Comparison of ENCODE assay signal across 8 cellular contexts in genomic region chr11:31810779-31811647, GRCh38. TPM values are rescaled to one million over a fixed set of nuclear protein-coding genes. Genes with fewer than 3 reads are reported as not detected.
DNase-seq lines count a peak whose midpoint lies in the region; ATAC-seq, FAIRE-seq and TF ChIP-seq lines count a peak whose summit lies in the region.

Gene PAX6 (minus strand): TSS chr11:31811322. CDS start chr11:31806411, 4,911 bp downstream.

- no peaks in the 10 kb centered on the region for H3K9me1 ChIP-seq in K562 (ENCODE audit: control insufficient read depth, insufficient read depth, low read length)

- POLR2A ChIA-PET in K562 (lab: Yijun Ruan, JAX), result interaction anchor here (0.9 kb wide), 1 partner anchor 48 kb away, joined by 3 read pairs; no protein-coding TSS in a partner anchor

- FAIRE-seq in K562 (lab: Jason Lieb, UNC), result peak; percentile 82

- 1% methylated on average over 46 of the region's 49 CpGs for WGBS in K562 (ENCODE audit: insufficient coverage, low coverage, missing lambda C conversion rate)

- H3K79me2 ChIP-seq in K562 (ENCODE audit: control insufficient read depth, insufficient read depth, low read length), result no peaks in the 10 kb centered on the region

- H3K27me3 ChIP-seq in K562 (ENCODE audit: control insufficient read depth in 2 of 2, insufficient read depth in 2 of 2, low read length in 2 of 2) (peaks cover 13 to 56% of the 10 kb centered on the region in 2 experiments; a peak in 4 of 5 replicates), iPS-20b (ENCODE audit: insufficient read depth, low read length) (peaks cover 100% of the 10 kb centered on the region)

- TSS peak; percentile 55 for BruUV-seq in K562 (replicated peaks; lab: Mats Ljungman, UMichigan)

- DNase-seq in ELR (ENCODE audit: low read depth) (peak; percentile 41), HT1080 (ENCODE audit: low read depth) (peak; percentile 8), OCI-M1 (lab: John Stamatoyannopoulos, UW) (peak; percentile 94), K562 (ENCODE audit: extremely low read depth in 1 of 4, low spot score in 3 of 4) (peak; percentile 57 to 87 (median 74)), sciatic nerve (ENCODE audit: low spot score) (no peak), NCI-H510A (lab: John Stamatoyannopoulos, UW) (no peak)

- in situ Hi-C loops in K562 (cut with MboI), result no loop called here

- peak within 1 kb of the TSS; percentile 69 for H3K4me2 ChIP-seq in K562 (ENCODE audit: insufficient read depth, low read length)

- peak in 1 of 2 experiments; percentile 8; a peak in 2 of 4 replicates for TF ChIP-seq RAD21 in K562 (CRISPR knock-in tag; conservative IDR thresholded peaks at IDR 0.05 in 1 of 2, IDR thresholded peaks at IDR 0.05 in 1 of 2)

- peak within 1 kb of the TSS; percentile 57; the same call in 2 of the 3 replicates for H3K27ac ChIP-seq in K562 (ENCODE audit: extremely low read depth, low read depth, low read length)
- no peak within 1 kb of the TSS for H3K27ac ChIP-seq in iPS-20b (ENCODE audit: low read length)

- no peaks in the 10 kb centered on the region; the same call in 1 of the 2 replicates for H4K20me1 ChIP-seq in K562 (replicated peaks; ENCODE audit: control insufficient read depth, insufficient read depth, low read length)

- H3K4me3 ChIP-seq in K562 (peak within 1 kb of the TSS; percentile 43), iPS-20b (ENCODE audit: low read length) (peak within 1 kb of the TSS; percentile 63)

- no peak; a peak in 1 of 6 replicates for TF ChIP-seq CTCF in K562 (IDR thresholded peaks at IDR 0.05 in 2 of 3, conservative IDR thresholded peaks at IDR 0.05 in 1 of 3; ENCODE audit: insufficient read depth in 2 of 3, low read depth in 1 of 3, low read length in 3 of 3)

- intact Hi-C loops in K562 (cut with micrococcal nuclease), result loop anchor here (5.0 to 10.0 kb wide), 2 partner anchors 169 to 306 kb away; partner anchors contain the start of genes ELP4 and IMMP1L
- intact Hi-C loops in sciatic nerve (cut with DNase I), result no loop called here

- H3K9me3 ChIP-seq in K562 (replicated peaks; ENCODE audit: control insufficient read depth, insufficient read depth, low read depth, low read length) (no peaks in the 10 kb centered on the region), iPS-20b (ENCODE audit: insufficient read depth, low read depth, low read length) (no peaks in the 10 kb centered on the region; the same call in 1 of the 2 replicates)

- CTCF ChIA-PET in K562 (lab: Yijun Ruan, JAX; ENCODE audit: low intra/inter-chr PET ratio), result no interaction called here

- H3K9ac ChIP-seq in K562 (ENCODE audit: insufficient read depth in 1 of 2, low read depth in 2 of 2, low read length in 2 of 2), result peak within 1 kb of the TSS; percentile 46 to 87
- H3K9ac ChIP-seq in iPS-20b (ENCODE audit: low read depth, low read length), result no peak within 1 kb of the TSS

- peaks cover 4 to 46% of the 10 kb centered on the region in 2 experiments; a peak in 4 of 5 replicates for H3K4me1 ChIP-seq in K562 (replicated peaks in 1 of 2; ENCODE audit: control insufficient read depth in 2 of 2, insufficient read depth in 2 of 2, low read length in 2 of 2)
- peaks cover 20% of the 10 kb centered on the region; the same call in 1 of the 2 replicates for H3K4me1 ChIP-seq in iPS-20b (ENCODE audit: insufficient read depth, low read length)

- TF ChIP-seq POLR2A in K562 (conservative IDR thresholded peaks at IDR 0.05), result no peak

- peak within 1 kb of the TSS; percentile 71 for H2AFZ ChIP-seq in K562 (ENCODE audit: low read depth, low read length)

- no peak for TF ChIP-seq EP300 in K562 (IDR thresholded peaks at IDR 0.05; ENCODE audit: low read length)

- H3K36me3 ChIP-seq in K562 (ENCODE audit: control insufficient read depth, insufficient read depth, low read length) (no peaks in the 10 kb centered on the region), iPS-20b (ENCODE audit: insufficient read depth, low read depth, low read length) (no peaks in the 10 kb centered on the region)

- ATAC-seq in GM21515 (IDR thresholded peaks at IDR 0.05; ENCODE audit: unreplicated experiment), result peak; percentile 45
- peak; percentile 85 for ATAC-seq in K562
- peak; percentile 13 for ATAC-seq in sciatic nerve

TF ChIP-seq in K562, 482 proteins besides CTCF, POLR2A, EP300 and RAD21 (continues in another document):
- peak; percentile 71; the same call in 1 of the 2 replicates for TF ChIP-seq PHF8 (IDR thresholded peaks at IDR 0.05; ENCODE audit: borderline replicate concordance, low read length)
- TF ChIP-seq ELF1 (tag; IDR thresholded peaks at IDR 0.05), result peak; percentile 17; the same call in 1 of the 2 replicates
- TF ChIP-seq ETV6 (IDR thresholded peaks at IDR 0.05; ENCODE audit: borderline replicate concordance in 1 of 2, low read depth in 2 of 2, low read length in 1 of 2), result peak in 1 of 2 experiments; percentile 44; a peak in 1 of 4 replicates
- no peak for TF ChIP-seq ETV6 (CRISPR knock-in tag; IDR thresholded peaks at IDR 0.05; ENCODE audit: borderline replicate concordance)

RNA-seq across cellular contexts. Expression of gene PAX6, which starts in this region (rescaled TPM):
- total RNA-seq in HT1080 (2014; rRNA removed; shearing (Covaris generic)), result 0.35 and 2.0 TPM in 2 replicates
- polyA plus RNA-seq in HT1080 (2015; cell fraction: cytosol; rRNA removed), result 0.27 and 0.72 TPM in 2 replicates
- 1.9 and 3.0 TPM in 2 replicates for polyA plus RNA-seq in HT1080 (2015; cell fraction: nucleus; rRNA removed)
- total RNA-seq in K562 (2011; cell fraction: chromatin; rRNA removed; ENCODE audit: low replicate concordance), result 4.4 and 7.3 TPM in 2 replicates
- total RNA-seq in K562 (2011; cell fraction: nucleolus; rRNA removed), result 2.0 and 3.3 TPM in 2 replicates
- total RNA-seq in K562 (2011; cell fraction: nucleoplasm; rRNA removed), result 3.7 and 4.1 TPM in 2 replicates
- total RNA-seq in K562 (2014; rRNA removed), result 5.9 and 6.3 TPM in 2 replicates
- total RNA-seq in K562 (2014; rRNA removed; fragmentation: Illumina TruSeq; extraction: Trizol), result 5.3 and 7.1 TPM in 2 replicates
- 4.6 and 4.7 TPM in 2 replicates for total RNA-seq in K562 (2015; rRNA removed; fragmentation: Illumina TruSeq; extraction: Trizol)
- total RNA-seq in K562 (2021), result 5.7 and 5.9 TPM in 2 replicates
- 2.5 and 6.8 TPM in 2 replicates for polyA plus RNA-seq in K562 (2011; rRNA removed)
- polyA plus RNA-seq in K562 (2011; cell fraction: cytosol; rRNA removed), result 3.1 and 8.7 TPM in 2 replicates
- polyA plus RNA-seq in K562 (2011; cell fraction: nucleus; rRNA removed), result 9.3 and 26.6 TPM in 2 replicates
- polyA plus RNA-seq in K562 (2012), result 4.8 and 22.9 TPM in 2 replicates
- polyA plus RNA-seq in K562 (2014; fragmentation: Illumina TruSeq; extraction: Trizol), result 10.9 and 12.3 TPM in 2 replicates
- 1 to 10 TPM; 1.5 to 2.6 TPM for polyA plus RNA-seq in K562 (2014; fragmentation: Nextera tagmentation; extraction: Ambion mirVana)
- polyA plus RNA-seq in K562 (2014; rRNA removed), result 7.2 TPM in 2 replicates
- polyA minus RNA-seq in K562 (2011; rRNA and poly(A)+ RNA removed), result 4.2 and 9.1 TPM in 2 replicates
- polyA minus RNA-seq in K562 (2011; cell fraction: cytosol; rRNA and poly(A)+ RNA removed), result 2.3 and 6.0 TPM in 2 replicates
- 3.9 and 17.3 TPM in 2 replicates for polyA minus RNA-seq in K562 (2011; cell fraction: nucleus; rRNA and poly(A)+ RNA removed)
- total RNA-seq in sciatic nerve, result not detected

Comparison
In these comparisons a context has a peak if more than half of its experiments do, and no peak if none do; other contexts are left out.
1. Peak in ATAC-seq in sciatic nerve; RNA of the gene not detected or under 1 TPM.
2. DNase-seq: peak in ELR (single experiment), HT1080 (single experiment), OCI-M1 (single experiment) and K562 (4 of 4); none in sciatic nerve (single experiment) and NCI-H510A (single experiment).
3. ATAC-seq: peak in every context shown above with its lines; median percentile 85 in K562; 45 in GM21515; 13 in sciatic nerve.